In genomic region chr11:47620836-47621378, GRCh38 we compare ENCODE assay signal across 1 cellular context.
TF ChIP-seq lines count a peak whose summit lies in the region.

No MANE protein-coding gene starts in this region.

TF ChIP-seq in endothelial cell of umbilical vein, 7 proteins besides CTCF, POLR2A, EP300 and RAD21:
- TF ChIP-seq EZH2 (IDR thresholded peaks at IDR 0.05; ENCODE audit: borderline replicate concordance, low read depth, low read length, severe bottlenecking) (no peak), FOS (IDR thresholded peaks at IDR 0.05; ENCODE audit: borderline replicate concordance, insufficient read depth, low read length) (no peak), JUN (IDR thresholded peaks at IDR 0.05; ENCODE audit: borderline replicate concordance, insufficient read depth, insufficient read length, low read depth) (no peak), POLR2AphosphoS5 (IDR thresholded peaks at IDR 0.05; ENCODE audit: insufficient read depth, low read depth, low read length) (no peak), GATA2 (IDR thresholded peaks at IDR 0.05; ENCODE audit: insufficient read depth, insufficient read length, low read depth, low read length) (no peak), MYC (IDR thresholded peaks at IDR 0.05; ENCODE audit: low read depth, low read length) (no peak), MAX (IDR thresholded peaks at IDR 0.05; ENCODE audit: insufficient read depth, insufficient read length) (no peak)
